ENCODE assay signal across 9 cellular contexts in genomic region chrX:40922307-40922706, GRCh38.
A peak's percentile ranks its signal among the peaks of the same experiment; 100 is the strongest.
DNase-seq lines count a peak whose midpoint lies in the region; ATAC-seq and TF ChIP-seq lines count a peak whose summit lies in the region.
"Had no signal": no experiment of that assay in that cellular context is flagged by ENCODE, and none has a peak within 500 bp of the region (broad histone marks: within the 10 kb centered on the region; RNA-seq: fewer than 3 reads in every experiment).

No MANE protein-coding gene starts in this region.

- TF ChIP-seq CTCF in BJ (IDR thresholded peaks at IDR 0.05; ENCODE audit: insufficient read depth, low read depth, low read length) (peak; percentile 36; the same call in 1 of the 2 replicates), HFF-Myc (IDR thresholded peaks at IDR 0.05; ENCODE audit: low read depth, low read length, missing control alignments) (peak; percentile 29)

- CTCF ChIA-PET in BJ (lab: Yijun Ruan, JAX), result no interaction called here

- H3K36me3 ChIP-seq in BJ (ENCODE audit: control insufficient read depth, insufficient read depth, low read length), result no peaks in the 10 kb centered on the region
- H3K36me3 ChIP-seq: pancreas had no signal

- no peaks in the 10 kb centered on the region for H3K27me3 ChIP-seq in BJ (ENCODE audit: control insufficient read depth, insufficient read depth, low read length)

- H3K4me3 ChIP-seq in BJ (ENCODE audit: low read depth, low read length) (no peak overlapping the region), HFF-Myc (replicated peaks; ENCODE audit: low read depth, low read length) (no peak overlapping the region)
- H3K4me3 ChIP-seq: pancreas had no signal

- POLR2A ChIA-PET in BJ (lab: Charles Lee), result no interaction called here

- peak; percentile 43; the same call in 1 of the 3 replicates for ATAC-seq in SK-N-SH treated with all-trans-retinoic acid at 6 μM for 48 hours
- ATAC-seq: pancreas had no signal

- no peak for DNase-seq in BJ (ENCODE audit: low read depth)
- no peak for DNase-seq in HFF-Myc (ENCODE audit: extremely low read depth, low read depth)
- peak; percentile 38 for DNase-seq in iPS-NIHi11 (ENCODE audit: low spot score)
- no peak for DNase-seq in effector CD8-positive, alpha-beta T cell (lab: John Stamatoyannopoulos, UW)
- DNase-seq in NCI-H1694 treated with DMSO at 0.1 percent for 48 hours (lab: John Stamatoyannopoulos, UW), result no peak
- no peak for DNase-seq in activated naive CD4-positive, alpha-beta T cell treated with anti-CD3 and anti-CD28 coated beads, Interleukin-2, amount 50 U/mL, for 16 hours
- no peak for DNase-seq in HPDE6-E6E7 (ENCODE audit: extremely low spot score)
- DNase-seq: pancreas had no signal

TF ChIP-seq in SK-N-SH treated with all-trans-retinoic acid at 6 μM for 48 hours, 23 proteins besides CTCF, POLR2A, EP300 and RAD21:
- TF ChIP-seq BACH2 (CRISPR knock-in tag; IDR thresholded peaks at IDR 0.05; ENCODE audit: borderline replicate concordance) (no peak), SNAI2 (CRISPR knock-in tag; IDR thresholded peaks at IDR 0.05) (no peak), ZFP30 (CRISPR knock-in tag; IDR thresholded peaks at IDR 0.05) (no peak), ARNTL (CRISPR knock-in tag; IDR thresholded peaks at IDR 0.05; ENCODE audit: borderline replicate concordance, low read depth) (no peak), PATZ1 (CRISPR knock-in tag; IDR thresholded peaks at IDR 0.05; ENCODE audit: borderline replicate concordance) (no peak), TSHZ2 (CRISPR knock-in tag; IDR thresholded peaks at IDR 0.05) (no peak), ESRRG (CRISPR knock-in tag; IDR thresholded peaks at IDR 0.05) (no peak), ZNF565 (CRISPR knock-in tag; conservative IDR thresholded peaks at IDR 0.05; ENCODE audit: low read depth) (no peak), ZNF8 (CRISPR knock-in tag; IDR thresholded peaks at IDR 0.05) (no peak), RARB (CRISPR knock-in tag; IDR thresholded peaks at IDR 0.05) (no peak), ISL1 (CRISPR knock-in tag; IDR thresholded peaks at IDR 0.05) (no peak), GLIS3 (CRISPR knock-in tag; IDR thresholded peaks at IDR 0.05) (no peak), CREB5 (CRISPR knock-in tag; IDR thresholded peaks at IDR 0.05; ENCODE audit: low read depth) (no peak), ZC3H10 (CRISPR knock-in tag; IDR thresholded peaks at IDR 0.05) (no peak), ZNF70 (CRISPR knock-in tag; IDR thresholded peaks at IDR 0.05) (no peak), ZFP3 (CRISPR knock-in tag; IDR thresholded peaks at IDR 0.05) (no peak), OSR1 (CRISPR knock-in tag; IDR thresholded peaks at IDR 0.05) (no peak), TOX (CRISPR knock-in tag; IDR thresholded peaks at IDR 0.05; ENCODE audit: borderline replicate concordance) (no peak)
